Comparison of ENCODE assay signal across 8 cellular contexts in genomic region chr3:94063497-94064119, GRCh38.
DNase-seq lines count a peak whose midpoint lies in the region; TF ChIP-seq lines count a peak whose summit lies in the region.

No MANE protein-coding gene starts in this region.

- H3K9ac ChIP-seq in SU-DHL-6 (ENCODE audit: low read length) = peak overlapping the region; percentile 76

- H3K27me3 ChIP-seq in SU-DHL-6 (ENCODE audit: low read length) = no peaks in the 10 kb centered on the region

- H3K9me3 ChIP-seq in SU-DHL-6 (ENCODE audit: insufficient read depth, low read length) = no peaks in the 10 kb centered on the region

- H3F3A ChIP-seq in SU-DHL-6 (ENCODE audit: insufficient read depth) = peaks cover 10% of the 10 kb centered on the region; the same call in 1 of the 2 replicates

- H2AFZ ChIP-seq in SU-DHL-6 (ENCODE audit: low read depth, low read length, severe bottlenecking) = peak overlapping the region; percentile 32

- no peaks in the 10 kb centered on the region for H4K20me1 ChIP-seq in SU-DHL-6 (ENCODE audit: low read depth, low read length)

- H3K4me2 ChIP-seq in SU-DHL-6 (ENCODE audit: low read depth, low read length, poor library complexity, severe bottlenecking) = peak overlapping the region; percentile 98

- peak overlapping the region; percentile 93 for H3K27ac ChIP-seq in SU-DHL-6 (ENCODE audit: low read depth, low read length)

- H3K4me3 ChIP-seq in SU-DHL-6 (ENCODE audit: insufficient read depth, low read length, poor library complexity, severe bottlenecking) = peak overlapping the region; percentile 68
- peak overlapping the region; percentile 78 for H3K4me3 ChIP-seq in fibroblast of mammary gland (ENCODE audit: control insufficient read depth, low read depth, low read length)
- H3K4me3 ChIP-seq in skeletal muscle cell (ENCODE audit: low read depth, low read length) = peak overlapping the region; percentile 73

- no peak for TF ChIP-seq CTCF in SU-DHL-6 (IDR thresholded peaks at IDR 0.05; ENCODE audit: insufficient read depth, low read length, poor library complexity, severe bottlenecking)
- no peak for TF ChIP-seq CTCF in fibroblast of mammary gland (conservative IDR thresholded peaks at IDR 0.05; ENCODE audit: control insufficient read depth, insufficient read depth, low read depth, low read length)

- peaks cover 45% of the 10 kb centered on the region for H3K79me2 ChIP-seq in SU-DHL-6 (ENCODE audit: insufficient read depth, low read length)

- peak; percentile 2 for DNase-seq in NCI-H146 (lab: John Stamatoyannopoulos, UW)
- no peak for DNase-seq in NCI-H146 treated with DMSO at 0.1 percent for 48 hours (lab: John Stamatoyannopoulos, UW; ENCODE audit: unreplicated experiment)
- DNase-seq in fibroblast of mammary gland (ENCODE audit: low read depth) = peak; percentile 34
- DNase-seq in skeletal muscle cell (ENCODE audit: low read depth) = no peak
- DNase-seq in stimulated activated CD4-positive, alpha-beta T cell treated with anti-CD3 and anti-CD28 coated beads, Interleukin-4, amount 100 ng/mL, for 1 hour = no peak
- no peak for DNase-seq in C1 segment of cervical spinal cord (lab: John Stamatoyannopoulos, UW)
- DNase-seq in COLO829 (ENCODE audit: low spot score) = no peak

- H3K36me3 ChIP-seq in SU-DHL-6 (ENCODE audit: low read length) = peaks cover 18% of the 10 kb centered on the region

- no peaks in the 10 kb centered on the region for H3K9me2 ChIP-seq in SU-DHL-6 (replicated peaks; ENCODE audit: insufficient read depth, low read length)

Comparison
In these comparisons a context has a peak if more than half of its experiments do, and no peak if none do; other contexts are left out.
1. DNase-seq: peak in NCI-H146 (single experiment) and fibroblast of mammary gland (single experiment); none in NCI-H146 treated with DMSO at 0.1 percent for 48 hours (single experiment), skeletal muscle cell (single experiment), stimulated activated CD4-positive, alpha-beta T cell treated with anti-CD3 and anti-CD28 coated beads, Interleukin-4, amount 100 ng/mL, for 1 hour (single experiment), C1 segment of cervical spinal cord (0 of 14) and COLO829 (single experiment).
2. Peak in every context shown above with its lines, with median percentiles within 50 percentile points of each other: H3K4me3 ChIP-seq.